Comparison of ENCODE assay signal across 12 cellular contexts in genomic region chr6:16851758-16852157, GRCh38.
DNase-seq lines count a peak whose midpoint lies in the region; ATAC-seq and TF ChIP-seq lines count a peak whose summit lies in the region.
"Had no signal": no experiment of that assay in that cellular context is flagged by ENCODE, and none has a peak within 500 bp of the region (broad histone marks: within the 10 kb centered on the region; RNA-seq: fewer than 3 reads in every experiment).

No MANE protein-coding gene starts in this region.

- peak; percentile 48 for ATAC-seq in GM21576 (IDR thresholded peaks at IDR 0.05; ENCODE audit: unreplicated experiment)
- no peak for ATAC-seq in T-cell (replicated peaks in 1 of 4)

- no peak overlapping the region for H3K27ac ChIP-seq in fibroblast of lung (ENCODE audit: insufficient read depth, low read length)
- H3K27ac ChIP-seq: epithelial cell of prostate, upper lobe of left lung had no signal

- CTCF ChIA-PET in T-cell (lab: Charles Lee): no interaction called here

- H3K27me3 Mint-ChIP-seq in T-cell (peaks cover 3 to 22% of the 10 kb centered on the region in 2 donors), glutamatergic neuron (ENCODE audit: unreplicated experiment) (no peaks in the 10 kb centered on the region)

- H3K4me3 Mint-ChIP-seq in T-cell: no peak overlapping the region
- H3K4me3 Mint-ChIP-seq in glutamatergic neuron (ENCODE audit: unreplicated experiment): no peak overlapping the region

- H3K4me3 ChIP-seq in fibroblast of lung (replicated peaks in 1 of 4; ENCODE audit: control extremely low read depth in 1 of 4, insufficient read depth in 1 of 4, low read depth in 3 of 4, low read length in 4 of 4): no peak overlapping the region
- H3K4me3 ChIP-seq: upper lobe of left lung had no signal

- H3K4me1 ChIP-seq in fibroblast of lung (ENCODE audit: control insufficient read depth, extremely low read depth, insufficient read depth, low read length): no peaks in the 10 kb centered on the region
- H3K4me1 ChIP-seq: BE2C had no signal

- DNase-seq in EH (ENCODE audit: low read depth) (peak; percentile 24), NCI-H69 (lab: John Stamatoyannopoulos, UW) (peak; percentile 39), fibroblast of lung (ENCODE audit: low read depth in 2 of 2) (peak; percentile 12 to 26), T-cell (no peak), glutamatergic neuron (no peak), NCI-H1694 (lab: John Stamatoyannopoulos, UW) (no peak)
- DNase-seq in effector CD8-positive, alpha-beta T cell (lab: John Stamatoyannopoulos, UW): no peak
- DNase-seq: BE2C, NCI-H2171, upper lobe of left lung had no signal

- TF ChIP-seq CTCF in fibroblast of lung (conservative IDR thresholded peaks at IDR 0.05 in 1 of 2, IDR thresholded peaks at IDR 0.05 in 1 of 2; ENCODE audit: low read depth in 1 of 2, low read length in 2 of 2): no peak
- TF ChIP-seq CTCF in glutamatergic neuron (IDR thresholded peaks at IDR 0.05; ENCODE audit: partially characterized antibody, unreplicated experiment): no peak

- H3K27ac Mint-ChIP-seq in T-cell (no peak overlapping the region), glutamatergic neuron (ENCODE audit: unreplicated experiment) (no peak overlapping the region)

- H3K36me3 Mint-ChIP-seq in T-cell (no peaks in the 10 kb centered on the region), glutamatergic neuron (ENCODE audit: unreplicated experiment) (no peaks in the 10 kb centered on the region)

- H4K20me1 ChIP-seq in fibroblast of lung (ENCODE audit: control insufficient read depth, extremely low read depth, insufficient read depth, low read length): no peaks in the 10 kb centered on the region

- H2AFZ ChIP-seq in fibroblast of lung (ENCODE audit: low read length): no peak overlapping the region

- H3K36me3 ChIP-seq in fibroblast of lung (ENCODE audit: control insufficient read depth, insufficient read depth, low read length): no peaks in the 10 kb centered on the region
- H3K36me3 ChIP-seq: BE2C, upper lobe of left lung had no signal

- no peak overlapping the region for H3K9ac ChIP-seq in fibroblast of lung (ENCODE audit: insufficient read depth, low read length)

- no peaks in the 10 kb centered on the region for H3K27me3 ChIP-seq in fibroblast of lung (ENCODE audit: control insufficient read depth, insufficient read depth, low read length)
- H3K27me3 ChIP-seq: BE2C, upper lobe of left lung had no signal

- H3K79me2 ChIP-seq in fibroblast of lung (ENCODE audit: control insufficient read depth, insufficient read depth, low read length): no peaks in the 10 kb centered on the region

- no peaks in the 10 kb centered on the region for H3K9me3 ChIP-seq in fibroblast of lung (ENCODE audit: control insufficient read depth, insufficient read depth, low read depth, low read length)
- H3K9me3 ChIP-seq: BE2C, upper lobe of left lung had no signal

- POLR2A ChIA-PET in T-cell (lab: Charles Lee): no interaction called here

- H3K4me1 Mint-ChIP-seq in T-cell: peaks cover 6 to 15% (median 13%) of the 10 kb centered on the region in 3 donors
- peaks cover 3% of the 10 kb centered on the region for H3K4me1 Mint-ChIP-seq in glutamatergic neuron (ENCODE audit: low read depth, unreplicated experiment)

- no peak overlapping the region for H3K4me2 ChIP-seq in fibroblast of lung (ENCODE audit: extremely low read depth, insufficient read depth, low read length)

- no peaks in the 10 kb centered on the region for H3K9me3 Mint-ChIP-seq in T-cell
- H3K9me3 Mint-ChIP-seq in glutamatergic neuron (ENCODE audit: unreplicated experiment): no peaks in the 10 kb centered on the region

Comparison
In these comparisons a context has a peak if more than half of its experiments do, and no peak if none do; other contexts are left out.
1. DNase-seq: peak in EH (single experiment), NCI-H69 (single experiment) and fibroblast of lung (2 of 2); none in T-cell (0 of 34), effector CD8-positive, alpha-beta T cell (single experiment), glutamatergic neuron (single experiment) and NCI-H1694 (single experiment).